In the genomic region with DNA sequence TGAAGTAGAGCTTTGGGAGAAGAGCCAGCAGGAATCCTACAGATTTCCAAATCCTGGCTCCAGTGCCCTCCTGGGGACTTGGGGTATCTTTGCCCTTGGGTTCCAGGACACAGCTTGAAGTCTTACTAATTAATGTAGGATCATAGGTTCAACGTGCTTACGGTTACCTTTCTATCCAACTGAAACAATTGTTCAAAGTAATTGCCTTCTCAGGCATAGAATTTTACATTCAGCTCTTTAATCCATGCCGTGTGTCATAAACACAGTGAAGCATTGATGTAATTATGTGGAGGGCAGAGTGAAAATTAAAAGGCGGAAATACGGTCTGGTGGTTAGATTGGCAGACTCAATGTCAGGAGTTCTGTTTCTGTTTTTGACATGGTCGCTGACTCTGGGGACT, we compare ENCODE assay signal across 20 cellular contexts.
"Had no signal": no experiment of that assay in that cellular context is flagged by ENCODE, and none has a peak within 500 bp of the region (broad histone marks: within the 10 kb centered on the region; RNA-seq: fewer than 3 reads in every experiment).

No MANE protein-coding gene starts in this region.

- H3K27me3 ChIP-seq: brain microvascular endothelial cell, gastroesophageal sphincter, hepatocyte, right lobe of liver, tibial nerve had no signal

- H2AFZ ChIP-seq: hepatocyte had no signal

- H3K9me3 ChIP-seq: right lobe of liver had no signal

- H3K79me2 ChIP-seq: hepatocyte had no signal

- H3K4me3 ChIP-seq: gastroesophageal sphincter, hepatocyte, right lobe of liver, tibial nerve had no signal

- H3K36me3 ChIP-seq: brain microvascular endothelial cell, gastroesophageal sphincter, right lobe of liver, tibial nerve had no signal

- ATAC-seq: gastroesophageal sphincter, left cardiac atrium, right lobe of liver had no signal

- H3K27ac ChIP-seq: brain microvascular endothelial cell, gastroesophageal sphincter, hepatocyte, right lobe of liver, tibial nerve had no signal

- DNase-seq: activated CD4-positive, alpha-beta memory T cell treated with anti-CD3 and anti-CD28 coated beads for 36 hours; activated CD4-positive, alpha-beta T cell treated with anti-CD3 and anti-CD28 coated beads, Interleukin-2, amount 10 ng/mL, durations not matched to agents 24 days and 14 days; activated CD4-positive, CD25-positive, alpha-beta regulatory T cell treated with anti-CD3 and anti-CD28 coated beads, Interleukin-2, amount 50 U/mL, for 72 hours; activated CD8-positive, alpha-beta memory T cell treated with anti-CD3 and anti-CD28 coated beads, Interleukin-2, amount 50 U/mL, for 4 hours; activated gamma-delta T cell; activated naive CD4-positive, alpha-beta T cell treated with anti-CD3 and anti-CD28 coated beads, Interleukin-2, amount 10 ng/mL, durations not matched to agents 7 days and 5 days; activated T-cell treated with anti-CD3 and anti-CD28 coated beads, Interleukin-2, amount 50 U/mL, for 1 hour; amniotic stem cell; brain microvascular endothelial cell; cortex of kidney; islet precursor cell; left cardiac atrium; mammary epithelial cell; posterior cingulate gyrus; right lobe of liver; stimulated activated CD4-positive, alpha-beta T cell treated with anti-CD3 and anti-CD28 coated beads, Interleukin-2, amount 100 ng/mL, for 48 hours; stimulated activated naive CD4-positive, alpha-beta T cell treated with Interleukin-2 at 50 U/mL for 16 hours had no signal

- H3K4me1 ChIP-seq: gastroesophageal sphincter, right lobe of liver had no signal

- H3K4me2 ChIP-seq: hepatocyte had no signal
